Comparison of ENCODE assay signal across 8 cellular contexts in the genomic region with DNA sequence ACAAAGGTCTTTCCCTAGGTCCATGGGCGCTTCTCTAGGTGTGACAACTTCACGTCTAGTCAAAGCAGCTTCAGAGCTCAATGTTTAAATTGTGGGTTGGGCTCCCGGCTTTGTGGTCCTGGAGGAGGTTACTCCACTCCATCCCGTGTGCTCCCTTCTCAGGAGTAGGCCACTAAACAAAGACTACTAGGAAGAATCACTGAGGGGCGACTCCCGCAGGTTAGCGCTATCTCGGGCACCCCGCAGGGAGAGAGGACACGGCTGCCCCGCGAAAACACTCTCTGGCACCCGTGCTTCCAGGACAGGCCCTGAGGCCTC. TPM values are rescaled to one million over a fixed set of nuclear protein-coding genes. Genes with fewer than 3 reads are reported as not detected.
A peak's percentile ranks its signal among the peaks of the same experiment; 100 is the strongest.
DNase-seq lines count a peak whose midpoint lies in the region; ATAC-seq, FAIRE-seq and TF ChIP-seq lines count a peak whose summit lies in the region.

No MANE protein-coding gene starts in this region.

- H3K27me3 Mint-ChIP-seq in astrocyte (ENCODE audit: low read depth, unreplicated experiment): peaks cover 10% of the 10 kb centered on the region
- H3K27me3 Mint-ChIP-seq in stimulated activated memory B cell treated with anti-CD40 and anti-IgM and Interleukin-4, amounts not matched to agents 10 μg/mL and 1 μg/mL and 100 μg/mL, for 72 hours: no peaks in the 10 kb centered on the region

- peak overlapping the region; percentile 83 for H3K4me3 ChIP-seq in Jurkat, Clone E6-1 (ENCODE audit: low read length)
- H3K4me3 ChIP-seq in astrocyte (ENCODE audit: insufficient read depth, low read depth, low read length): peak overlapping the region; percentile 92

- FAIRE-seq in astrocyte (lab: Jason Lieb, UNC): no peak

- peak overlapping the region; percentile 97 for H3K9ac ChIP-seq in astrocyte (ENCODE audit: low read length)

- peak overlapping the region; percentile 70 for H3K27ac ChIP-seq in astrocyte (ENCODE audit: low read depth, low read length)

- peak overlapping the region; percentile 53 for H3K27ac Mint-ChIP-seq in astrocyte (ENCODE audit: unreplicated experiment)
- peak overlapping the region; percentile 85 for H3K27ac Mint-ChIP-seq in stimulated activated memory B cell treated with anti-CD40 and anti-IgM and Interleukin-4, amounts not matched to agents 10 μg/mL and 1 μg/mL and 100 μg/mL, for 72 hours

- peaks cover 4% of the 10 kb centered on the region for H3K36me3 Mint-ChIP-seq in astrocyte (ENCODE audit: low read depth, unreplicated experiment)
- H3K36me3 Mint-ChIP-seq in stimulated activated memory B cell treated with anti-CD40 and anti-IgM and Interleukin-4, amounts not matched to agents 10 μg/mL and 1 μg/mL and 100 μg/mL, for 72 hours: peaks cover 19% of the 10 kb centered on the region

- peaks cover 11% of the 10 kb centered on the region for H3K4me1 ChIP-seq in astrocyte (ENCODE audit: insufficient read depth, low read length)

- H3K4me1 Mint-ChIP-seq in astrocyte (ENCODE audit: low read depth, unreplicated experiment): peaks cover 12% of the 10 kb centered on the region
- H3K4me1 Mint-ChIP-seq in stimulated activated memory B cell treated with anti-CD40 and anti-IgM and Interleukin-4, amounts not matched to agents 10 μg/mL and 1 μg/mL and 100 μg/mL, for 72 hours: peaks cover 50% of the 10 kb centered on the region

- TF ChIP-seq CTCF in astrocyte (IDR thresholded peaks at IDR 0.05; ENCODE audit: insufficient read depth, low read depth, low read length) (no peak), omental fat pad (IDR thresholded peaks at IDR 0.05) (no peak)

- ATAC-seq in stimulated activated memory B cell treated with anti-CD40 and anti-IgM and Interleukin-4, amounts not matched to agents 10 μg/mL and 1 μg/mL and 100 μg/mL, for 72 hours: no peak
- ATAC-seq in HG03045 (IDR thresholded peaks at IDR 0.05; ENCODE audit: unreplicated experiment): no peak
- ATAC-seq in omental fat pad (ENCODE audit: low FRiP score): no peak

- peaks cover 14% of the 10 kb centered on the region for H4K20me1 ChIP-seq in astrocyte (ENCODE audit: insufficient read depth, low read length)

- peak overlapping the region; percentile 94 for H3K4me2 ChIP-seq in astrocyte (ENCODE audit: low read length)

- H3K4me3 Mint-ChIP-seq in astrocyte (ENCODE audit: unreplicated experiment): peak overlapping the region; percentile 95
- peak overlapping the region; percentile 91 for H3K4me3 Mint-ChIP-seq in stimulated activated memory B cell treated with anti-CD40 and anti-IgM and Interleukin-4, amounts not matched to agents 10 μg/mL and 1 μg/mL and 100 μg/mL, for 72 hours

- H3K9me3 ChIP-seq in astrocyte (ENCODE audit: insufficient read depth, low read depth, low read length): no peaks in the 10 kb centered on the region

- peaks cover 11% of the 10 kb centered on the region for H3K36me3 ChIP-seq in astrocyte (ENCODE audit: insufficient read depth, low read length)

- DNase-seq in activated effector memory CD4-positive, alpha-beta T cell treated with anti-CD3 and anti-CD28 coated beads, Interleukin-2, amount 50 U/mL, for 16 hours: peak; percentile 75
- DNase-seq in activated effector memory CD4-positive, alpha-beta T cell treated with Interleukin-2 at 50 U/mL for 16 hours: no peak
- no peak for DNase-seq in Jurkat, Clone E6-1 (ENCODE audit: low read depth, low spot score)
- DNase-seq in astrocyte (ENCODE audit: low read depth) (peak; percentile 6), iris pigment epithelial cell (ENCODE audit: low read depth) (peak; percentile 26), omental fat pad (ENCODE audit: low spot score) (no peak)

- peaks cover 37% of the 10 kb centered on the region for H3K79me2 ChIP-seq in astrocyte (ENCODE audit: insufficient read depth, low read length)

- H3K9me3 Mint-ChIP-seq in astrocyte (ENCODE audit: unreplicated experiment): no peaks in the 10 kb centered on the region
- H3K9me3 Mint-ChIP-seq in stimulated activated memory B cell treated with anti-CD40 and anti-IgM and Interleukin-4, amounts not matched to agents 10 μg/mL and 1 μg/mL and 100 μg/mL, for 72 hours: no peaks in the 10 kb centered on the region

- H2AFZ ChIP-seq in astrocyte (ENCODE audit: low read depth, low read length): peak overlapping the region; percentile 82

- H3K27me3 ChIP-seq in astrocyte (ENCODE audit: insufficient read depth, low read length): peaks cover 3% of the 10 kb centered on the region

RNA-seq across cellular contexts. Expression of gene PARP6, which starts 0.5 kb away (rescaled TPM):
- polyA plus RNA-seq in Jurkat, Clone E6-1 (2012; ENCODE audit: insufficient read depth, insufficient read length): 79.2 TPM
- total RNA-seq in astrocyte: 49.9 and 62.7 TPM in 2 replicates
- total RNA-seq in omental fat pad: 10 to 100 TPM; 52.4 to 65.7 (median 59.4) TPM

RNA-seq across cellular contexts. Expression of gene PKM, which starts 40.9 kb away (rescaled TPM):
- polyA plus RNA-seq in Jurkat, Clone E6-1 (2012; ENCODE audit: insufficient read depth, insufficient read length): 1,111 TPM
- total RNA-seq in astrocyte (2,189 and 2,288 TPM in 2 replicates), omental fat pad (100 to 1,000 TPM; 200 to 534 (median 205) TPM)

RNA-seq across cellular contexts. Expression of gene CELF6, which starts 48.1 kb away (rescaled TPM):
- polyA plus RNA-seq in Jurkat, Clone E6-1 (2012; ENCODE audit: insufficient read depth, insufficient read length): not detected
- total RNA-seq in astrocyte: 0.41 TPM in 1 of 2 replicates, not detected in the other
- total RNA-seq in omental fat pad: 1 to 10 TPM; 1.3 to 4.9 (median 1.9) TPM

Comparison
In these comparisons a context has a peak if more than half of its experiments do, and no peak if none do; other contexts are left out.
1. DNase-seq: peak in activated effector memory CD4-positive, alpha-beta T cell treated with anti-CD3 and anti-CD28 coated beads, Interleukin-2, amount 50 U/mL, for 16 hours (single experiment), astrocyte (single experiment) and iris pigment epithelial cell (single experiment); none in activated effector memory CD4-positive, alpha-beta T cell treated with Interleukin-2 at 50 U/mL for 16 hours (single experiment), Jurkat, Clone E6-1 (single experiment) and omental fat pad (single experiment).